ENCODE assay signal across 2 cellular contexts in the genomic region with DNA sequence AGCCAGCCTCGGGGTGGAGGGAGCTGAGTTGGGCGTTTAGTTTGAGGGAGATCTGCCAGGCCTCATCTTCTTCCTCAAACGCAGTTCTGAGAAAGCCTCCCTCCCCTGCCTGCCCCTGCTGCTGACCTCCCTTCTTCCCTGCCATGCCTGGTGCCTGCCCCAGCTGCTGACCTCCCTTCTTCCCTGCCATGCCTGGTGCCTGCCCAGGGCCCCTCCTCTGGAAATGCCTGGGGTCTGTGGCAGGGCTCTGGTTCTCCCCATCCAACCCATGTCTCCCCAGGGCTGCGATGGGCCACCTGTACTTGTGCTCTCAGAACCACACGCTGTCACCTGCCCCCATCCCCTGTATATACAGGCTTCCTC.
TF ChIP-seq lines count a peak whose summit lies in the region.

No MANE protein-coding gene starts in this region.

TF ChIP-seq in K562, 482 proteins besides CTCF, POLR2A, EP300 and RAD21 (continues in another document):
- TF ChIP-seq, protein P1, sequence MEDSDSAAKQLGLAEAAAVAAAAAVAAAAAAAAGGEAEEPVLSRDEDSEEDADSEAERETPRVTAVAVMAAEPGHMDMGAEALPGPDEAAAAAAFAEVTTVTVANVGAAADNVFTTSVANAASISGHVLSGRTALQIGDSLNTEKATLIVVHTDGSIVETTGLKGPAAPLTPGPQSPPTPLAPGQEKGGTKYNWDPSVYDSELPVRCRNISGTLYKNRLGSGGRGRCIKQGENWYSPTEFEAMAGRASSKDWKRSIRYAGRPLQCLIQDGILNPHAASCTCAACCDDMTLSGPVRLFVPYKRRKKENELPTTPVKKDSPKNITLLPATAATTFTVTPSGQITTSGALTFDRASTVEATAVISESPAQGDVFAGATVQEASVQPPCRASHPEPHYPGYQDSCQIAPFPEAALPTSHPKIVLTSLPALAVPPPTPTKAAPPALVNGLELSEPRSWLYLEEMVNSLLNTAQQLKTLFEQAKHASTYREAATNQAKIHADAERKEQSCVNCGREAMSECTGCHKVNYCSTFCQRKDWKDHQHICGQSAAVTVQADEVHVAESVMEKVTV (CRISPR knock-in tag; IDR thresholded peaks at IDR 0.05) = no peak
- TF ChIP-seq, protein P2, sequence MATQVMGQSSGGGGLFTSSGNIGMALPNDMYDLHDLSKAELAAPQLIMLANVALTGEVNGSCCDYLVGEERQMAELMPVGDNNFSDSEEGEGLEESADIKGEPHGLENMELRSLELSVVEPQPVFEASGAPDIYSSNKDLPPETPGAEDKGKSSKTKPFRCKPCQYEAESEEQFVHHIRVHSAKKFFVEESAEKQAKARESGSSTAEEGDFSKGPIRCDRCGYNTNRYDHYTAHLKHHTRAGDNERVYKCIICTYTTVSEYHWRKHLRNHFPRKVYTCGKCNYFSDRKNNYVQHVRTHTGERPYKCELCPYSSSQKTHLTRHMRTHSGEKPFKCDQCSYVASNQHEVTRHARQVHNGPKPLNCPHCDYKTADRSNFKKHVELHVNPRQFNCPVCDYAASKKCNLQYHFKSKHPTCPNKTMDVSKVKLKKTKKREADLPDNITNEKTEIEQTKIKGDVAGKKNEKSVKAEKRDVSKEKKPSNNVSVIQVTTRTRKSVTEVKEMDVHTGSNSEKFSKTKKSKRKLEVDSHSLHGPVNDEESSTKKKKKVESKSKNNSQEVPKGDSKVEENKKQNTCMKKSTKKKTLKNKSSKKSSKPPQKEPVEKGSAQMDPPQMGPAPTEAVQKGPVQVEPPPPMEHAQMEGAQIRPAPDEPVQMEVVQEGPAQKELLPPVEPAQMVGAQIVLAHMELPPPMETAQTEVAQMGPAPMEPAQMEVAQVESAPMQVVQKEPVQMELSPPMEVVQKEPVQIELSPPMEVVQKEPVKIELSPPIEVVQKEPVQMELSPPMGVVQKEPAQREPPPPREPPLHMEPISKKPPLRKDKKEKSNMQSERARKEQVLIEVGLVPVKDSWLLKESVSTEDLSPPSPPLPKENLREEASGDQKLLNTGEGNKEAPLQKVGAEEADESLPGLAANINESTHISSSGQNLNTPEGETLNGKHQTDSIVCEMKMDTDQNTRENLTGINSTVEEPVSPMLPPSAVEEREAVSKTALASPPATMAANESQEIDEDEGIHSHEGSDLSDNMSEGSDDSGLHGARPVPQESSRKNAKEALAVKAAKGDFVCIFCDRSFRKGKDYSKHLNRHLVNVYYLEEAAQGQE (CRISPR knock-in tag; IDR thresholded peaks at IDR 0.05; ENCODE audit: low read depth) = no peak
- TF ChIP-seq, protein P3, sequence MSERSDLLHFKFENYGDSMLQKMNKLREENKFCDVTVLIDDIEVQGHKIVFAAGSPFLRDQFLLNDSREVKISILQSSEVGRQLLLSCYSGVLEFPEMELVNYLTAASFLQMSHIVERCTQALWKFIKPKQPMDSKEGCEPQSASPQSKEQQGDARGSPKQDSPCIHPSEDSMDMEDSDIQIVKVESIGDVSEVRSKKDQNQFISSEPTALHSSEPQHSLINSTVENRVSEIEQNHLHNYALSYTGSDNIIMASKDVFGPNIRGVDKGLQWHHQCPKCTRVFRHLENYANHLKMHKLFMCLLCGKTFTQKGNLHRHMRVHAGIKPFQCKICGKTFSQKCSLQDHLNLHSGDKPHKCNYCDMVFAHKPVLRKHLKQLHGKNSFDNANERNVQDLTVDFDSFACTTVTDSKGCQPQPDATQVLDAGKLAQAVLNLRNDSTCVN (CRISPR knock-in tag; IDR thresholded peaks at IDR 0.05) = no peak
- TF ChIP-seq NFYB (IDR thresholded peaks at IDR 0.05; ENCODE audit: extremely low read depth, insufficient read length) (no peak), FOXP1 (CRISPR knock-in tag; IDR thresholded peaks at IDR 0.05) (no peak), ELF2 (CRISPR knock-in tag; IDR thresholded peaks at IDR 0.05) (no peak), ZBTB49 (CRISPR knock-in tag; IDR thresholded peaks at IDR 0.05; ENCODE audit: borderline replicate concordance) (no peak), ZNF830 (CRISPR knock-in tag; IDR thresholded peaks at IDR 0.05) (no peak), FOXK1 (CRISPR knock-in tag; IDR thresholded peaks at IDR 0.05; ENCODE audit: borderline replicate concordance) (no peak), CBFA2T3 (IDR thresholded peaks at IDR 0.05) (no peak), HES1 (IDR thresholded peaks at IDR 0.05; ENCODE audit: low read depth) (no peak)
- TF ChIP-seq, protein P4, sequence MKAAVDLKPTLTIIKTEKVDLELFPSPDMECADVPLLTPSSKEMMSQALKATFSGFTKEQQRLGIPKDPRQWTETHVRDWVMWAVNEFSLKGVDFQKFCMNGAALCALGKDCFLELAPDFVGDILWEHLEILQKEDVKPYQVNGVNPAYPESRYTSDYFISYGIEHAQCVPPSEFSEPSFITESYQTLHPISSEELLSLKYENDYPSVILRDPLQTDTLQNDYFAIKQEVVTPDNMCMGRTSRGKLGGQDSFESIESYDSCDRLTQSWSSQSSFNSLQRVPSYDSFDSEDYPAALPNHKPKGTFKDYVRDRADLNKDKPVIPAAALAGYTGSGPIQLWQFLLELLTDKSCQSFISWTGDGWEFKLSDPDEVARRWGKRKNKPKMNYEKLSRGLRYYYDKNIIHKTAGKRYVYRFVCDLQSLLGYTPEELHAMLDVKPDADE (conservative IDR thresholded peaks at IDR 0.05; ENCODE audit: control insufficient read depth, low read depth, low read length) = no peak
- TF ChIP-seq, protein P5, sequence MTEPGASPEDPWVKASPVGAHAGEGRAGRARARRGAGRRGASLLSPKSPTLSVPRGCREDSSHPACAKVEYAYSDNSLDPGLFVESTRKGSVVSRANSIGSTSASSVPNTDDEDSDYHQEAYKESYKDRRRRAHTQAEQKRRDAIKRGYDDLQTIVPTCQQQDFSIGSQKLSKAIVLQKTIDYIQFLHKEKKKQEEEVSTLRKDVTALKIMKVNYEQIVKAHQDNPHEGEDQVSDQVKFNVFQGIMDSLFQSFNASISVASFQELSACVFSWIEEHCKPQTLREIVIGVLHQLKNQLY (CRISPR knock-in tag; conservative IDR thresholded peaks at IDR 0.05) = no peak

TF ChIP-seq in SK-N-SH, 30 proteins besides CTCF, POLR2A, EP300 and RAD21:
- TF ChIP-seq FOSL2 (IDR thresholded peaks at IDR 0.05; ENCODE audit: borderline replicate concordance, low read depth) (no peak), FOXJ3 (CRISPR knock-in tag; IDR thresholded peaks at IDR 0.05) (no peak), TAF1 (IDR thresholded peaks at IDR 0.05; ENCODE audit: borderline replicate concordance, low read depth, low read length) (no peak), MXI1 (IDR thresholded peaks at IDR 0.05; ENCODE audit: low read depth, low read length) (no peak), FOXM1 (IDR thresholded peaks at IDR 0.05; ENCODE audit: low read depth) (no peak), CHD2 (IDR thresholded peaks at IDR 0.05; ENCODE audit: low read length, partially characterized antibody) (no peak), GATA2 (CRISPR knock-in tag; IDR thresholded peaks at IDR 0.05) (no peak), PBX3 (IDR thresholded peaks at IDR 0.05) (no peak)
TF ChIP-seq in SK-N-SH: peak in this region for 0.
